In the genomic region with DNA sequence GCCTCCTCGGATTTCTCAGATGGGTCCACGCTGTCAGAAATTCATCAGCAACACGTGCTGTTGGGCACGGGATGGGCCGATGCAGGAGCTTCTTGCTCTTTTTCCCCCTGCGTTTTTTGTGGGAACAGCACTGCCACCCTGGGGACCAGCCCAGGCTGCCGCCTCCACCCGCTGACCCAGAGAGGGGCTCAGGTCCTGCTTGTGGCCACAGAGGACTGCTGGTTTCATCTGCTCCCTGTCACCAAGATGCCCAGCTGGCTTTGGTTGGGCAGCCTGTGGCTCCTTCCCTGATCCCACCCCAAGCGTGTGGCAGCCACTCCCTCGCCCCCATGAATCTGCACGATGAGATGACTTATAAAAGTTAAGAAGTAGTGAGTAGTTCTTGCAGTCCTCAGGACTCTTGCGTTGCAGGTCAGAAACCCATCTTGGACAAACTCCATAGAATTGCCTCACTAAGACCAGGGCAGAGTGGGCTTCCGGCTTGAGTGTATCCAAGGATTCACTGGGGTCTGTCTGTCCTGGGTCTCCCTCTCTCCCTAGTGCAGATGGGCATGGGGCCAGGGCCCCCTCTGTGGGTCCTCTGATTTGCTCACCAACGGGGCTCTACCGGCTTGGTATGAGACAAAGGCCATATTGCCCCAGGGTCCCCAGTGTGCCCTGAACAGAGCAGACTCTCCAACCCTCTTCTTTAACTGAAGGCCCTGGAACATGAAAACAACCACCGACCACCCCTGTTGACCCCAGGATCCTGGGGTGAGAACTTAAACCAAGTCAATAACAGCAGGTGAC, we compare ENCODE assay signal across 13 cellular contexts.
DNase-seq lines count a peak whose midpoint lies in the region; FAIRE-seq and TF ChIP-seq lines count a peak whose summit lies in the region.
"Had no signal": no experiment of that assay in that cellular context is flagged by ENCODE, and none has a peak within 500 bp of the region (broad histone marks: within the 10 kb centered on the region; RNA-seq: fewer than 3 reads in every experiment).

No MANE protein-coding gene starts in this region.

- no peak overlapping the region for H3K14ac ChIP-seq in H1 (ENCODE audit: insufficient read length)

- peaks cover 19 to 46% (median 41%) of the 10 kb centered on the region in 10 experiments for H3K4me1 ChIP-seq in BLaER1 treated with 17β-estradiol and CSF1 and Interleukin-3, amounts not matched to agents 10 nM and 100 nM
- H3K4me1 ChIP-seq in H1 (replicated peaks in 1 of 4; ENCODE audit: control insufficient read depth in 3 of 4, insufficient read depth in 4 of 4, low read length in 3 of 4), result peaks cover 0 to 13% (median 9%) of the 10 kb centered on the region in 4 experiments; a peak in 6 of 7 replicates
- peaks cover 4 to 51% (median 22%) of the 10 kb centered on the region in 4 donors for H3K4me1 ChIP-seq in tibial artery
- H3K4me1 ChIP-seq: BE2C, HAP-1 had no signal

- H2AFZ ChIP-seq in H1 (ENCODE audit: low read length), result no peak overlapping the region

- DNase-seq in H1 (ENCODE audit: low read depth in 1 of 2, low spot score in 2 of 2) (no peak), myocyte (ENCODE audit: low read depth) (peak; percentile 85), tibial artery (peak in 1 of 2 donors; percentile 56), GM13976 (ENCODE audit: low spot score) (no peak), T-helper 1 cell (no peak)
- no peak for DNase-seq in activated T-helper 1 cell treated with anti-CD3 and anti-CD28 coated beads, Interleukin-12 subunit alpha, Interleukin-12 subunit beta, Interleukin-2, Interleukin-4 antibody, amounts not matched to agents 30 ng/mL and 10 ng/mL and 1 ng/mL, durations not matched to agents 14 hours and 24 hours and 36 hours (ENCODE audit: low spot score)
- DNase-seq: BE2C; Calu3; CD4-positive, alpha-beta memory T cell; DMS79 treated with DMSO at 0.1 percent for 48 hours; GF-D8 had no signal

- no peak overlapping the region for H2BK15ac ChIP-seq in H1 (ENCODE audit: low read length)

- no peaks in the 10 kb centered on the region for H3K23me2 ChIP-seq in H1 (ENCODE audit: low read depth, low read length)

- no peaks in the 10 kb centered on the region for H3K9me3 Mint-ChIP-seq in activated T-helper 1 cell treated with anti-CD3 and anti-CD28 coated beads, Interleukin-12 subunit alpha, Interleukin-12 subunit beta, Interleukin-2, Interleukin-4 antibody, amounts not matched to agents 30 ng/mL and 10 ng/mL and 1 ng/mL, durations not matched to agents 14 hours and 24 hours and 36 hours

- no peaks in the 10 kb centered on the region for H3K36me3 Mint-ChIP-seq in activated T-helper 1 cell treated with anti-CD3 and anti-CD28 coated beads, Interleukin-12 subunit alpha, Interleukin-12 subunit beta, Interleukin-2, Interleukin-4 antibody, amounts not matched to agents 30 ng/mL and 10 ng/mL and 1 ng/mL, durations not matched to agents 14 hours and 24 hours and 36 hours (ENCODE audit: low read depth)
- H3K36me3 Mint-ChIP-seq: CD4-positive, alpha-beta memory T cell had no signal

- no peak overlapping the region for H3K27ac Mint-ChIP-seq in activated T-helper 1 cell treated with anti-CD3 and anti-CD28 coated beads, Interleukin-12 subunit alpha, Interleukin-12 subunit beta, Interleukin-2, Interleukin-4 antibody, amounts not matched to agents 30 ng/mL and 10 ng/mL and 1 ng/mL, durations not matched to agents 14 hours and 24 hours and 36 hours
- H3K27ac Mint-ChIP-seq: CD4-positive, alpha-beta memory T cell had no signal

- H3K4ac ChIP-seq in H1 (replicated peaks; ENCODE audit: insufficient read length, low read depth, low read length), result no peak overlapping the region

- no peak overlapping the region for H2BK12ac ChIP-seq in H1 (ENCODE audit: low read depth, low read length)

- H3K27ac ChIP-seq in BLaER1 treated with 17β-estradiol and CSF1 and Interleukin-3, amounts not matched to agents 10 nM and 100 nM, result no peak overlapping the region
- H3K27ac ChIP-seq in H1 (ENCODE audit: low read depth, low read length), result no peak overlapping the region
- peak overlapping the region; percentile 38 to 58 for H3K27ac ChIP-seq in tibial artery

- in situ Hi-C loops in GM13976 (cut with MboI; ENCODE audit: low sequenced_read_pairs, unreplicated experiment), result no loop called here

- no peak overlapping the region for H2BK20ac ChIP-seq in H1 (ENCODE audit: low read length)

- no peaks in the 10 kb centered on the region for H4K20me1 ChIP-seq in BLaER1 treated with 17β-estradiol and CSF1 and Interleukin-3, amounts not matched to agents 10 nM and 100 nM
- H4K20me1 ChIP-seq in H1 (replicated peaks in 1 of 2; ENCODE audit: control insufficient read depth in 1 of 2, insufficient read depth in 2 of 2, low read length in 2 of 2), result no peaks in the 10 kb centered on the region

- H3K27me3 Mint-ChIP-seq in activated T-helper 1 cell treated with anti-CD3 and anti-CD28 coated beads, Interleukin-12 subunit alpha, Interleukin-12 subunit beta, Interleukin-2, Interleukin-4 antibody, amounts not matched to agents 30 ng/mL and 10 ng/mL and 1 ng/mL, durations not matched to agents 14 hours and 24 hours and 36 hours (ENCODE audit: insufficient read depth), result peaks cover 23% of the 10 kb centered on the region

- no peak overlapping the region for H3K23ac ChIP-seq in H1 (ENCODE audit: insufficient read length)

- H3K4me2 ChIP-seq in BLaER1 treated with 17β-estradiol and CSF1 and Interleukin-3, amounts not matched to agents 10 nM and 100 nM, result peak overlapping the region in 8 of 11 experiments; percentile 4 to 35 (median 18); a peak in 8 of 22 replicates
- H3K4me2 ChIP-seq in H1 (ENCODE audit: insufficient read depth in 1 of 2, low read depth in 2 of 2, low read length in 2 of 2), result no peak overlapping the region

- H3K56ac ChIP-seq in H1 (replicated peaks; ENCODE audit: insufficient read length, low read depth, low read length), result no peak overlapping the region

- no peak overlapping the region for H3K9ac ChIP-seq in BLaER1 treated with 17β-estradiol and CSF1 and Interleukin-3, amounts not matched to agents 10 nM and 100 nM
- H3K9ac ChIP-seq in H1 (replicated peaks in 1 of 4; ENCODE audit: extremely low read depth in 1 of 4, low read depth in 3 of 4, low read length in 3 of 4), result no peak overlapping the region

- peaks cover 6 to 19% (median 14%) of the 10 kb centered on the region in 11 experiments; a peak in 21 of 22 replicates for H3K9me3 ChIP-seq in BLaER1 treated with 17β-estradiol and CSF1 and Interleukin-3, amounts not matched to agents 10 nM and 100 nM (replicated peaks in 1 of 11)
- peaks cover 4% of the 10 kb centered on the region in 2 experiments; a peak in 2 of 4 replicates for H3K9me3 ChIP-seq in H1 (ENCODE audit: insufficient read depth in 2 of 2, low read depth in 1 of 2, low read length in 1 of 2)
- H3K9me3 ChIP-seq in tibial artery, result no peaks in the 10 kb centered on the region
- H3K9me3 ChIP-seq: BE2C, HAP-1 had no signal

- H3K18ac ChIP-seq in H1 (ENCODE audit: extremely low read depth, low read length), result no peak overlapping the region

- no peak overlapping the region for H3K4me3 Mint-ChIP-seq in activated T-helper 1 cell treated with anti-CD3 and anti-CD28 coated beads, Interleukin-12 subunit alpha, Interleukin-12 subunit beta, Interleukin-2, Interleukin-4 antibody, amounts not matched to agents 30 ng/mL and 10 ng/mL and 1 ng/mL, durations not matched to agents 14 hours and 24 hours and 36 hours
- H3K4me3 Mint-ChIP-seq: CD4-positive, alpha-beta memory T cell had no signal

- WGBS in H1 (ENCODE audit: extremely low coverage in 1 of 2, insufficient coverage in 1 of 2, insufficient read length in 1 of 2, insufficient replicate concordance in 2 of 2, low coverage in 1 of 2, low lambda C conversion rate in 2 of 2, missing lambda C conversion rate in 1 of 2), 2 experiments, result 78% methylated on average over 16 of the region's 16 CpGs; no CpG with 5 or more reads in 1 of the 2 experiments

- peak overlapping the region; percentile 33; the same call in 1 of the 2 replicates for H2AK5ac ChIP-seq in H1 (ENCODE audit: low read depth, low read length)

- no peaks in the 10 kb centered on the region for H3K79me1 ChIP-seq in H1 (ENCODE audit: low read depth, low read length)

- TF ChIP-seq RAD21 in H1 (IDR thresholded peaks at IDR 0.05 in 1 of 2, conservative IDR thresholded peaks at IDR 0.05 in 1 of 2; ENCODE audit: low read depth in 2 of 2, low read length in 2 of 2), result no peak

- intact Hi-C loops in tibial artery (cut with DNase I; ENCODE audit: low total_unique reads), result no loop called here
- intact Hi-C loops in activated T-helper 1 cell treated with anti-CD3 and anti-CD28 coated beads, Interleukin-12 subunit alpha, Interleukin-12 subunit beta, Interleukin-2, Interleukin-4 antibody, amounts not matched to agents 30 ng/mL and 10 ng/mL and 1 ng/mL, durations not matched to agents 14 hours and 24 hours and 36 hours (cut with micrococcal nuclease), result no loop called here

- H2BK120ac ChIP-seq in H1 (replicated peaks; ENCODE audit: low read depth, low read length), result no peak overlapping the region

- H3K4me3 ChIP-seq in BLaER1 treated with 17β-estradiol and CSF1 and Interleukin-3, amounts not matched to agents 10 nM and 100 nM, result no peak overlapping the region
- no peak overlapping the region for H3K4me3 ChIP-seq in H1 (ENCODE audit: extremely low read depth in 1 of 4, insufficient read depth in 2 of 4, low read depth in 3 of 4, low read length in 4 of 4)
- H3K4me3 ChIP-seq in tibial artery, result no peak overlapping the region
- H3K4me3 ChIP-seq: HAP-1 had no signal

- no peaks in the 10 kb centered on the region for H3K27me3 ChIP-seq in BLaER1 treated with 17β-estradiol and CSF1 and Interleukin-3, amounts not matched to agents 10 nM and 100 nM
- H3K27me3 ChIP-seq in H1 (replicated peaks in 1 of 4; ENCODE audit: control insufficient read depth in 3 of 4, extremely low read depth in 1 of 4, insufficient read depth in 3 of 4, low read length in 3 of 4), result peaks cover 0 to 3% (median 0%) of the 10 kb centered on the region in 4 experiments; a peak in 1 of 7 replicates
- H3K27me3 ChIP-seq in tibial artery, result no peaks in the 10 kb centered on the region
- H3K27me3 ChIP-seq: BE2C had no signal

- TF ChIP-seq POLR2A in H1 (IDR thresholded peaks at IDR 0.05; ENCODE audit: control extremely low read depth in 1 of 2, low read depth in 2 of 2, low read length in 2 of 2), result no peak

- no peak for TF ChIP-seq EP300 in H1 (IDR thresholded peaks at IDR 0.05; ENCODE audit: borderline replicate concordance in 1 of 2, low read depth in 2 of 2, low read length in 2 of 2)

- no peaks in the 10 kb centered on the region for H3K36me3 ChIP-seq in BLaER1 treated with 17β-estradiol and CSF1 and Interleukin-3, amounts not matched to agents 10 nM and 100 nM
- H3K36me3 ChIP-seq in H1 (ENCODE audit: control insufficient read depth in 2 of 4, insufficient read depth in 4 of 4, low read length in 3 of 4) (no peaks in the 10 kb centered on the region), tibial artery (no peaks in the 10 kb centered on the region)
- H3K36me3 ChIP-seq: BE2C, HAP-1 had no signal

- POLR2A ChIA-PET in H1 (lab: Charles Lee; ENCODE audit: partially characterized antibody), result no interaction called here

- H3K4me1 Mint-ChIP-seq in activated T-helper 1 cell treated with anti-CD3 and anti-CD28 coated beads, Interleukin-12 subunit alpha, Interleukin-12 subunit beta, Interleukin-2, Interleukin-4 antibody, amounts not matched to agents 30 ng/mL and 10 ng/mL and 1 ng/mL, durations not matched to agents 14 hours and 24 hours and 36 hours (ENCODE audit: low read depth), result no peaks in the 10 kb centered on the region
- H3K4me1 Mint-ChIP-seq: CD4-positive, alpha-beta memory T cell had no signal

- H2BK5ac ChIP-seq in H1 (ENCODE audit: low read depth, low read length), result no peak overlapping the region

- H4K5ac ChIP-seq in H1 (ENCODE audit: insufficient read length, low read depth, low read length), result no peak overlapping the region

- no peak for FAIRE-seq in H1 (lab: Jason Lieb, UNC)

- no peak for TF ChIP-seq CTCF in H1 (IDR thresholded peaks at IDR 0.05; ENCODE audit: control extremely low read depth in 1 of 3, insufficient read depth in 1 of 3, low read depth in 1 of 3, low read length in 3 of 3)
- TF ChIP-seq CTCF in tibial artery (IDR thresholded peaks at IDR 0.05), result no peak
- no peak for TF ChIP-seq CTCF in GM13976 (IDR thresholded peaks at IDR 0.05; ENCODE audit: borderline replicate concordance, control extremely low read depth, extremely low read depth, insufficient read depth, missing control alignments)

- H4K8ac ChIP-seq in H1 (ENCODE audit: extremely low read depth, insufficient read depth, low read length), result no peak overlapping the region

- no peaks in the 10 kb centered on the region for H3K79me2 ChIP-seq in H1 (ENCODE audit: control insufficient read depth in 1 of 2, insufficient read depth in 2 of 2, low read length in 2 of 2)

- H4K91ac ChIP-seq in H1 (replicated peaks; ENCODE audit: insufficient read length, low read length), result peak overlapping the region; percentile 54

- CTCF ChIA-PET in H1 (lab: Charles Lee; ENCODE audit: partially characterized antibody), result no interaction called here

Comparison
In these comparisons a context has a peak if more than half of its experiments do, and no peak if none do; other contexts are left out.
1. H3K27ac ChIP-seq: peak in tibial artery (2 of 2); none in BLaER1 treated with 17β-estradiol and CSF1 and Interleukin-3, amounts not matched to agents 10 nM and 100 nM (0 of 11) and H1 (single experiment).
2. H3K4me2 ChIP-seq: peak in BLaER1 treated with 17β-estradiol and CSF1 and Interleukin-3, amounts not matched to agents 10 nM and 100 nM (8 of 11); none in H1 (0 of 2).